Comparison of ENCODE assay signal across 8 cellular contexts in genomic region chr15:75455424-75455981, GRCh38. TPM values are rescaled to one million over a fixed set of nuclear protein-coding genes. Genes with fewer than 3 reads are reported as not detected.
DNase-seq lines count a peak whose midpoint lies in the region; ATAC-seq, FAIRE-seq and TF ChIP-seq lines count a peak whose summit lies in the region.

No MANE protein-coding gene starts in this region.

- FAIRE-seq in H54 (lab: Jason Lieb, UNC) = no peak

- ATAC-seq in left lobe of liver (peak; percentile 35), HG02759 (IDR thresholded peaks at IDR 0.05; ENCODE audit: unreplicated experiment) (no peak)

- peak; percentile 86 for DNase-seq in AG08395 (ENCODE audit: low spot score)
- DNase-seq in H54 (ENCODE audit: insufficient read length, low spot score) = peak; percentile 65
- peak; percentile 60 for DNase-seq in NCI-H526 treated with DMSO at 0.1 percent for 48 hours (lab: John Stamatoyannopoulos, UW)
- DNase-seq in activated CD4-positive, alpha-beta T cell treated with anti-CD3 and anti-CD28 coated beads, Interleukin-2, amount 50 U/mL, for 4 hours = peak; percentile 86 to 88
- DNase-seq in dedifferentiated amniotic fluid mesenchymal stem cell (ENCODE audit: extremely low spot score) = peak; percentile 81
- peak; percentile 90 for DNase-seq in left lobe of liver (ENCODE audit: low spot score)
- peak; percentile 86 for DNase-seq in stimulated activated CD4-positive, alpha-beta T cell treated with anti-CD3 and anti-CD28 coated beads, Interleukin-1b, Interleukin-23, amount 100 ng/mL, for 48 hours

- TF ChIP-seq POLR2A in H54 (IDR thresholded peaks at IDR 0.05; ENCODE audit: low read depth, low read length) = no peak

RNA-seq across cellular contexts. Expression of gene SIN3A, which starts 4.0 kb away (rescaled TPM):
- total RNA-seq in left lobe of liver = 23.3 TPM
